In the genomic region with DNA sequence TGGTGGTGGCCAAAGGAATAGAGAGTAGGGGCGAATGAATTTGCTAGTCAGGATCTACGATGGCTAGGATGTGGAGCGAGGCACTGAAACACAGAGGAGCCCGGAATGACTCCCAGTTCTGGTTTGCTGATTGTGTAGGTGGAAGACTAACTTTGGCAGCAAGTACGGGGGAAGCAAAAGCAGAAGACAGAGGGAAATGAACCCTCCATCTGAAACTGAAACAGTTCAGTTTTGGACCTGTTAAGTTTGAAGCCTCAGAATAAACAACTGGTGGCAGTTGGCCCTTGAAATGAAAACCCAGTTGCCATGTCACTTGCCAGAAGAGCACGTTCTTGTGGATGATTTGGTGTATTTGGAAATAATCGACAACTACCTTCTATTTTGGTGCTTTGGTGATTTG, we compare ENCODE assay signal across 13 cellular contexts. TPM values are rescaled to one million over a fixed set of nuclear protein-coding genes. Genes with fewer than 3 reads are reported as not detected.
A peak's percentile ranks its signal among the peaks of the same experiment; 100 is the strongest.
DNase-seq lines count a peak whose midpoint lies in the region; ATAC-seq, FAIRE-seq and TF ChIP-seq lines count a peak whose summit lies in the region.
"Had no signal": no experiment of that assay in that cellular context is flagged by ENCODE, and none has a peak within 500 bp of the region (broad histone marks: within the 10 kb centered on the region; RNA-seq: fewer than 3 reads in every experiment).

No MANE protein-coding gene starts in this region.

- H3K4me1 Mint-ChIP-seq in activated CD4-positive, alpha-beta T cell treated with anti-CD3 and anti-CD28 coated beads for 36 hours: peaks cover 2% of the 10 kb centered on the region

- H3K36me3 Mint-ChIP-seq in activated CD4-positive, alpha-beta T cell treated with anti-CD3 and anti-CD28 coated beads for 36 hours (ENCODE audit: low read depth): no peaks in the 10 kb centered on the region
- H3K36me3 Mint-ChIP-seq: activated naive CD8-positive, alpha-beta T cell had no signal

- H3K79me2 ChIP-seq in KMS-11 (ENCODE audit: insufficient read depth, low read depth): no peaks in the 10 kb centered on the region
- H3K79me2 ChIP-seq in trophoblast cell (ENCODE audit: control insufficient read depth, insufficient read depth, low read length, poor library complexity): no peaks in the 10 kb centered on the region

- no peak overlapping the region for H3K4me3 ChIP-seq in KMS-11 (IDR thresholded peaks at IDR 0.05; ENCODE audit: insufficient read depth, low read depth, low read length)
- H3K4me3 ChIP-seq in trophoblast cell (ENCODE audit: low read depth, low read length): no peak overlapping the region

- CTCF ChIA-PET in activated CD4-positive, alpha-beta T cell treated with anti-CD3 and anti-CD28 coated beads for 36 hours (lab: Charles Lee): interaction anchor here (0.9 to 1.4 kb wide), 2 partner anchors 13 to 202 kb away, joined by 3 to 5 read pairs; no protein-coding TSS in a partner anchor

- H3K9ac ChIP-seq in KMS-11 (no peak overlapping the region), trophoblast cell (ENCODE audit: low read length) (no peak overlapping the region)

- H3K27me3 ChIP-seq in KMS-11 (ENCODE audit: insufficient read depth, low read depth) (no peaks in the 10 kb centered on the region), trophoblast cell (ENCODE audit: insufficient read depth, low read length) (no peaks in the 10 kb centered on the region)

- no peaks in the 10 kb centered on the region for H3K27me3 Mint-ChIP-seq in activated CD4-positive, alpha-beta T cell treated with anti-CD3 and anti-CD28 coated beads for 36 hours

- no peak overlapping the region for H2BK12ac ChIP-seq in trophoblast cell (ENCODE audit: low read length)

- 0 out of 2 replicates have a peak overlapping the region, but pooled peaks have one; percentile 9 for H2AFZ ChIP-seq in KMS-11 (ENCODE audit: low read depth)
- no peak overlapping the region for H2AFZ ChIP-seq in trophoblast cell (ENCODE audit: insufficient read depth, low read length, poor library complexity)

- peaks cover 8% of the 10 kb centered on the region for H3K4me1 ChIP-seq in KMS-11 (ENCODE audit: low read depth, poor library complexity, severe bottlenecking)
- no peaks in the 10 kb centered on the region for H3K4me1 ChIP-seq in trophoblast cell (ENCODE audit: control insufficient read depth in 1 of 2, insufficient read depth in 2 of 2, low read length in 2 of 2)

- no CpG with 5 or more reads among the region's 7 CpGs for WGBS in trophoblast cell (ENCODE audit: extremely low coverage, insufficient coverage, insufficient read length)

- no peak overlapping the region for H4K12ac ChIP-seq in trophoblast cell (ENCODE audit: low read depth, low read length)

- no peak overlapping the region for H3K4me3 Mint-ChIP-seq in activated CD4-positive, alpha-beta T cell treated with anti-CD3 and anti-CD28 coated beads for 36 hours
- H3K4me3 Mint-ChIP-seq: activated naive CD8-positive, alpha-beta T cell had no signal

- H3K27ac Mint-ChIP-seq in activated CD4-positive, alpha-beta T cell treated with anti-CD3 and anti-CD28 coated beads for 36 hours: no peak overlapping the region
- H3K27ac Mint-ChIP-seq: activated naive CD8-positive, alpha-beta T cell had no signal

- H2AK5ac ChIP-seq in trophoblast cell (ENCODE audit: low read length): no peak overlapping the region

- no peak overlapping the region for H3K27ac ChIP-seq in KMS-11
- no peak overlapping the region for H3K27ac ChIP-seq in trophoblast cell (ENCODE audit: low read depth, low read length)

- H3K4ac ChIP-seq in trophoblast cell (ENCODE audit: low read depth, low read length): no peak overlapping the region

- DNase-seq in GM12892 (ENCODE audit: insufficient read length): no peak
- no peak for DNase-seq in NCI-H774 (lab: John Stamatoyannopoulos, UW)
- DNase-seq in cerebellar cortex (ENCODE audit: low spot score): no peak
- no peak for DNase-seq in activated CD4-positive, alpha-beta T cell treated with anti-CD3 and anti-CD28 coated beads for 36 hours
- DNase-seq in trophoblast cell: no peak
- DNase-seq: AML-193, NCI-H2081, right cardiac atrium, SIG-M5 had no signal

- ATAC-seq in GM19438 (IDR thresholded peaks at IDR 0.05; ENCODE audit: low read depth, unreplicated experiment) (peak; percentile 87), HG02884 (IDR thresholded peaks at IDR 0.05; ENCODE audit: unreplicated experiment) (peak; percentile 67)
- ATAC-seq in activated CD4-positive, alpha-beta T cell treated with anti-CD3 and anti-CD28 coated beads for 36 hours: no peak
- ATAC-seq: right cardiac atrium had no signal

- POLR2A ChIA-PET in activated CD4-positive, alpha-beta T cell treated with anti-CD3 and anti-CD28 coated beads for 36 hours (lab: Charles Lee): no interaction called here

- H3K23ac ChIP-seq in trophoblast cell (ENCODE audit: low read length): no peak overlapping the region

- H2BK5ac ChIP-seq in trophoblast cell (ENCODE audit: low read depth, low read length, poor library complexity): no peak overlapping the region

- H2BK120ac ChIP-seq in trophoblast cell (ENCODE audit: insufficient read depth, low read length, poor library complexity): no peak overlapping the region

- H3K14ac ChIP-seq in trophoblast cell (ENCODE audit: low read length): no peak overlapping the region

- no peak overlapping the region for H4K8ac ChIP-seq in trophoblast cell (ENCODE audit: low read depth, low read length)

- H4K20me1 ChIP-seq in KMS-11 (ENCODE audit: insufficient read depth): no peaks in the 10 kb centered on the region

- H3K18ac ChIP-seq in trophoblast cell (ENCODE audit: low read length): no peak overlapping the region

- no peak overlapping the region; the same call in 1 of the 2 replicates for H3K4me2 ChIP-seq in KMS-11
- H3K4me2 ChIP-seq in trophoblast cell (ENCODE audit: low read length): no peak overlapping the region

- no peaks in the 10 kb centered on the region for H3K79me1 ChIP-seq in trophoblast cell (ENCODE audit: low read length)

- no peaks in the 10 kb centered on the region for H3K36me3 ChIP-seq in KMS-11 (ENCODE audit: insufficient read depth)
- no peaks in the 10 kb centered on the region for H3K36me3 ChIP-seq in trophoblast cell (ENCODE audit: control insufficient read depth in 1 of 2, insufficient read depth in 2 of 2, low read length in 2 of 2)

- H4K91ac ChIP-seq in trophoblast cell (ENCODE audit: low read depth, low read length): no peak overlapping the region

- FAIRE-seq in GM12892 (lab: Jason Lieb, UNC): peak; percentile 88

- TF ChIP-seq POLR2A in GM12892 (IDR thresholded peaks at IDR 0.05; ENCODE audit: low read depth, low read length): no peak

- intact Hi-C loops in activated CD4-positive, alpha-beta T cell treated with anti-CD3 and anti-CD28 coated beads for 36 hours (cut with DNase I, micrococcal nuclease): no loop called here

- H3K9me3 ChIP-seq in trophoblast cell (ENCODE audit: insufficient read depth, low read depth, low read length): no peaks in the 10 kb centered on the region

- no peaks in the 10 kb centered on the region for H3K9me3 Mint-ChIP-seq in activated CD4-positive, alpha-beta T cell treated with anti-CD3 and anti-CD28 coated beads for 36 hours (ENCODE audit: low read depth)

- TF ChIP-seq CTCF in KMS-11 (conservative IDR thresholded peaks at IDR 0.05; ENCODE audit: low read depth, low read length): no peak

RNA-seq across cellular contexts. Expression of gene SMIM15, which starts 15.4 kb away (rescaled TPM):
- polyA plus RNA-seq in GM12892 (2012; ENCODE audit: missing spikeins): 38.1 TPM
- total RNA-seq in activated CD4-positive, alpha-beta T cell treated with anti-CD3 and anti-CD28 coated beads for 36 hours: 10 to 100 TPM; 73.5 to 84.0 TPM
- polyA plus RNA-seq in trophoblast cell (2013): 36.5 and 39.5 TPM in 2 replicates
